Comparison of ENCODE assay signal across 15 cellular contexts in genomic region chr9:127945338-127945737, GRCh38. TPM values are rescaled to one million over a fixed set of nuclear protein-coding genes. Genes with fewer than 3 reads are reported as not detected.
A peak's percentile ranks its signal among the peaks of the same experiment; 100 is the strongest.
DNase-seq lines count a peak whose midpoint lies in the region; ATAC-seq, FAIRE-seq and TF ChIP-seq lines count a peak whose summit lies in the region.
"Had no signal": no experiment of that assay in that cellular context is flagged by ENCODE, and none has a peak within 500 bp of the region (broad histone marks: within the 10 kb centered on the region; RNA-seq: fewer than 3 reads in every experiment).

No MANE protein-coding gene starts in this region.

- intact Hi-C loops in HepG2 (cut with micrococcal nuclease; ENCODE audit: unreplicated experiment): loop anchor here (10.0 kb wide), 1 partner anchor 169 kb away; no protein-coding TSS in a partner anchor
- intact Hi-C loops in right lobe of liver (cut with DNase I): no loop called here
- intact Hi-C loops in vagina (cut with DNase I): no loop called here

- no peak overlapping the region for H3K9ac ChIP-seq in HepG2 (ENCODE audit: insufficient read depth, low read depth, low read length)

- H3K27ac Mint-ChIP-seq in stimulated activated naive CD8-positive, alpha-beta T cell treated with anti-CD3 and anti-CD28 coated beads, Interleukin-15, amount 100 ng/mL, for 72 hours: peak overlapping the region in 1 of 2 donors; percentile 49
- H3K27ac Mint-ChIP-seq: GM23338 had no signal

- no peak for TF ChIP-seq CTCF in HepG2 (CRISPR knock-in tag; IDR thresholded peaks at IDR 0.05)
- no peak for TF ChIP-seq CTCF in right lobe of liver (IDR thresholded peaks at IDR 0.05)
- TF ChIP-seq CTCF in VCaP (conservative IDR thresholded peaks at IDR 0.05): no peak
- TF ChIP-seq CTCF in vagina (IDR thresholded peaks at IDR 0.05): no peak

- DNase-seq in HepG2 (ENCODE audit: low spot score) (no peak), right lobe of liver (no peak), vagina (ENCODE audit: extremely low spot score in 2 of 2) (no peak)
- DNase-seq in stimulated activated naive CD8-positive, alpha-beta T cell treated with anti-CD3 and anti-CD28 coated beads, Interleukin-15, amount 100 ng/mL, for 72 hours: no peak
- DNase-seq in activated effector memory CD4-positive, alpha-beta T cell treated with Interleukin-2 at 50 U/mL for 16 hours: no peak
- DNase-seq in stimulated activated CD4-positive, alpha-beta T cell treated with anti-CD3 and anti-CD28 coated beads, Interleukin-2, amount 100 ng/mL, for 24 hours: no peak
- DNase-seq: BE2C; NCI-H146; NCI-H2107; NCI-H226; NCI-H526 treated with DMSO at 0.1 percent for 48 hours; NK-92 treated with Interleukin-12 subunit alpha and Interleukin-12 subunit beta, amount 100 ng/mL, for 24 hours had no signal

- BruUV-seq in HepG2 (replicated peaks; lab: Mats Ljungman, UMichigan): no TSS peak

- H2AFZ ChIP-seq in HepG2 (ENCODE audit: low read length): no peak overlapping the region
- H2AFZ ChIP-seq: GM23338 had no signal

- no peaks in the 10 kb centered on the region for H3K9me3 Mint-ChIP-seq in stimulated activated naive CD8-positive, alpha-beta T cell treated with anti-CD3 and anti-CD28 coated beads, Interleukin-15, amount 100 ng/mL, for 72 hours
- H3K9me3 Mint-ChIP-seq: GM23338 had no signal

- no peak for TF ChIP-seq RAD21 in HepG2 (CRISPR knock-in tag; IDR thresholded peaks at IDR 0.05)

- CTCF ChIA-PET in HepG2 (lab: Yijun Ruan, JAX; ENCODE audit: low intra/inter-chr PET ratio, low total read pairs): interaction anchor here (1.7 kb wide), 1 partner anchor 10 kb away, joined by 7 read pairs; no protein-coding TSS in a partner anchor

- no peak overlapping the region for H3K4me3 ChIP-seq in HepG2 (replicated peaks in 1 of 3; ENCODE audit: insufficient read depth in 1 of 3, low read depth in 2 of 3, low read length in 3 of 3)
- H3K4me3 ChIP-seq in right lobe of liver: no peak overlapping the region
- H3K4me3 ChIP-seq in vagina: no peak overlapping the region
- H3K4me3 ChIP-seq: GM23338 had no signal

- in situ Hi-C loops in HepG2 (cut with HindIII; ENCODE audit: extremely low pct_ligation_motif_present, low pct_unique_long_range_greater_than_20kb): no loop called here

- ATAC-seq in HepG2: no peak
- ATAC-seq in right lobe of liver: no peak
- ATAC-seq in stimulated activated naive CD8-positive, alpha-beta T cell treated with anti-CD3 and anti-CD28 coated beads, Interleukin-15, amount 100 ng/mL, for 72 hours: no peak
- ATAC-seq: GM23338 had no signal

- TF ChIP-seq EP300 in HepG2 (IDR thresholded peaks at IDR 0.05; ENCODE audit: low read depth in 2 of 2, low read length in 2 of 2) (no peak), HepG2 (CRISPR knock-in tag; IDR thresholded peaks at IDR 0.05; ENCODE audit: borderline replicate concordance) (no peak)

- H3K9me3 ChIP-seq in HepG2 (ENCODE audit: low read length) (no peaks in the 10 kb centered on the region), right lobe of liver (no peaks in the 10 kb centered on the region), vagina (no peaks in the 10 kb centered on the region)
- H3K9me3 ChIP-seq: BE2C had no signal

- H3K36me3 ChIP-seq in HepG2 (replicated peaks in 1 of 2; ENCODE audit: control insufficient read depth in 1 of 2, insufficient read depth in 2 of 2, low read length in 2 of 2) (peaks cover 21 to 58% of the 10 kb centered on the region in 2 experiments; a peak in 4 of 5 replicates), right lobe of liver (peaks cover 0 to 47% (median 14%) of the 10 kb centered on the region in 4 donors), vagina (peaks cover 0 to 32% of the 10 kb centered on the region in 2 donors)

- no peak overlapping the region for H3K27ac ChIP-seq in HepG2 (ENCODE audit: extremely low read length, insufficient read depth, low read length)
- no peak overlapping the region for H3K27ac ChIP-seq in right lobe of liver
- peak overlapping the region; percentile 27; the same call in 1 of the 2 replicates for H3K27ac ChIP-seq in VCaP
- H3K27ac ChIP-seq in layer of hippocampus (ENCODE audit: low read depth, low read length): peak overlapping the region; percentile 50
- peak overlapping the region; percentile 69 for H3K27ac ChIP-seq in vagina

- no peak overlapping the region for H3K4me3 Mint-ChIP-seq in stimulated activated naive CD8-positive, alpha-beta T cell treated with anti-CD3 and anti-CD28 coated beads, Interleukin-15, amount 100 ng/mL, for 72 hours
- H3K4me3 Mint-ChIP-seq: GM23338 had no signal

- WGBS in HepG2 (ENCODE audit: low lambda C conversion rate): 100% methylated on average over 14 of the region's 24 CpGs
- WGBS in right lobe of liver (ENCODE audit: insufficient coverage, low coverage, low lambda C conversion rate, missing lambda C conversion rate): 84% methylated on average over 6 of the region's 24 CpGs

- peaks cover 7% of the 10 kb centered on the region for H4K20me1 ChIP-seq in HepG2 (ENCODE audit: insufficient read depth, low read length)

- no peak for FAIRE-seq in HepG2 (lab: Jason Lieb, UNC)

- POLR2A ChIA-PET in HepG2 (lab: Yijun Ruan, JAX): no interaction called here

- no peak for TF ChIP-seq POLR2A in HepG2 (IDR thresholded peaks at IDR 0.05; ENCODE audit: insufficient read depth in 1 of 2, low read depth in 2 of 2, low read length in 2 of 2)
- no peak for TF ChIP-seq POLR2A in right lobe of liver (IDR thresholded peaks at IDR 0.05)
- no peak for TF ChIP-seq POLR2A in vagina (IDR thresholded peaks at IDR 0.05)

- H3K27me3 Mint-ChIP-seq in stimulated activated naive CD8-positive, alpha-beta T cell treated with anti-CD3 and anti-CD28 coated beads, Interleukin-15, amount 100 ng/mL, for 72 hours: no peaks in the 10 kb centered on the region

- H3K4me2 ChIP-seq in HepG2 (ENCODE audit: low read depth, low read length): no peak overlapping the region
- H3K4me2 ChIP-seq: GM23338 had no signal

- H3K79me2 ChIP-seq in HepG2 (ENCODE audit: insufficient read depth, low read length): peaks cover 43% of the 10 kb centered on the region

- peaks cover 65% of the 10 kb centered on the region for H3K4me1 ChIP-seq in HepG2 (ENCODE audit: insufficient read depth, low read length)
- no peaks in the 10 kb centered on the region for H3K4me1 ChIP-seq in right lobe of liver
- H3K4me1 ChIP-seq in vagina: peaks cover 53% of the 10 kb centered on the region

- H3K27me3 ChIP-seq in HepG2 (ENCODE audit: control insufficient read depth in 1 of 2, insufficient read depth in 2 of 2, low read length in 2 of 2) (no peaks in the 10 kb centered on the region; a peak in 1 of 5 replicates), right lobe of liver (no peaks in the 10 kb centered on the region), layer of hippocampus (ENCODE audit: control insufficient read depth, insufficient read depth, low read length) (no peaks in the 10 kb centered on the region), vagina (no peaks in the 10 kb centered on the region)
- H3K27me3 ChIP-seq: BE2C had no signal

- H3K4me1 Mint-ChIP-seq in stimulated activated naive CD8-positive, alpha-beta T cell treated with anti-CD3 and anti-CD28 coated beads, Interleukin-15, amount 100 ng/mL, for 72 hours: peaks cover 87% of the 10 kb centered on the region

RNA-seq across cellular contexts. Expression of gene DPM2, which starts 7.7 kb away (rescaled TPM):
- total RNA-seq in HepG2 (2016; rRNA removed; fragmentation: Illumina TruSeq; extraction: Trizol) (17.5 and 24.8 TPM in 2 replicates), right lobe of liver (10 to 100 TPM; 10.6 to 19.1 (median 13.9) TPM), vagina (17.7 TPM)
- total RNA-seq in HepG2 (2016; cell fraction: cytosol; rRNA removed; fragmentation: Illumina TruSeq; extraction: Trizol; ENCODE audit: low read depth): 20.0 and 27.3 TPM in 2 replicates
- 14.9 and 23.0 TPM in 2 replicates for total RNA-seq in HepG2 (2016; cell fraction: insoluble cytoplasmic fraction; rRNA removed; fragmentation: Illumina TruSeq; extraction: Trizol)
- 31.4 and 35.9 TPM in 2 replicates for total RNA-seq in HepG2 (2016; cell fraction: membrane; rRNA removed; fragmentation: Illumina TruSeq; extraction: Trizol)
- 18.6 and 22.0 TPM in 2 replicates for total RNA-seq in HepG2 (2016; cell fraction: nucleus; rRNA removed; fragmentation: Illumina TruSeq; extraction: Trizol)
- polyA plus RNA-seq in HepG2 (2011; rRNA removed): 35.3 and 38.6 TPM in 2 replicates
- polyA plus RNA-seq in HepG2 (2011; cell fraction: cytosol; rRNA removed): 30.5 and 35.2 TPM in 2 replicates
- polyA plus RNA-seq in HepG2 (2011; cell fraction: nucleus; rRNA removed): 36.6 and 37.4 TPM in 2 replicates
- 21.4 and 25.3 TPM in 2 replicates for polyA plus RNA-seq in HepG2 (2012)
- polyA plus RNA-seq in HepG2 (2016; cell fraction: cytosol; fragmentation: Illumina TruSeq; extraction: Trizol; ENCODE audit: low read depth): 32.5 and 40.9 TPM in 2 replicates
- polyA plus RNA-seq in HepG2 (2016; cell fraction: insoluble cytoplasmic fraction; fragmentation: Illumina TruSeq; extraction: Trizol; ENCODE audit: low read depth): 30.7 and 34.8 TPM in 2 replicates
- 49.8 and 53.8 TPM in 2 replicates for polyA plus RNA-seq in HepG2 (2016; cell fraction: membrane; fragmentation: Illumina TruSeq; extraction: Trizol; ENCODE audit: low read depth)
- 49.9 and 52.5 TPM in 2 replicates for polyA plus RNA-seq in HepG2 (2016; cell fraction: nucleus; fragmentation: Illumina TruSeq; extraction: Trizol; ENCODE audit: insufficient read depth, low read depth)
- 68.5 and 193 TPM in 2 replicates for polyA minus RNA-seq in HepG2 (2011; rRNA and poly(A)+ RNA removed; ENCODE audit: low replicate concordance)
- polyA minus RNA-seq in HepG2 (2011; cell fraction: cytosol; rRNA and poly(A)+ RNA removed): 12.9 and 15.4 TPM in 2 replicates
- 34.8 and 35.4 TPM in 2 replicates for polyA minus RNA-seq in HepG2 (2011; cell fraction: nucleus; rRNA and poly(A)+ RNA removed)

RNA-seq across cellular contexts. Expression of gene PIP5KL1, which starts 14.8 kb away (rescaled TPM):
- 0.20 TPM in 1 of 2 replicates, not detected in the other for total RNA-seq in HepG2 (2016; rRNA removed; fragmentation: Illumina TruSeq; extraction: Trizol)
- total RNA-seq in HepG2 (2016; cell fraction: cytosol; rRNA removed; fragmentation: Illumina TruSeq; extraction: Trizol; ENCODE audit: low read depth): 0.51 TPM in 1 of 2 replicates, not detected in the other
- total RNA-seq in HepG2 (2016; cell fraction: insoluble cytoplasmic fraction; rRNA removed; fragmentation: Illumina TruSeq; extraction: Trizol): 0.15 TPM in 1 of 2 replicates, not detected in the other
- total RNA-seq in HepG2 (2016; cell fraction: membrane; rRNA removed; fragmentation: Illumina TruSeq; extraction: Trizol): not detected in 2 replicates
- 0.56 TPM in 1 of 2 replicates, not detected in the other for total RNA-seq in HepG2 (2016; cell fraction: nucleus; rRNA removed; fragmentation: Illumina TruSeq; extraction: Trizol)
- polyA plus RNA-seq in HepG2 (2011; rRNA removed): 0.44 and 0.49 TPM in 2 replicates
- polyA plus RNA-seq in HepG2 (2011; cell fraction: cytosol; rRNA removed): 0.17 and 0.32 TPM in 2 replicates
- 5.3 and 9.9 TPM in 2 replicates for polyA plus RNA-seq in HepG2 (2011; cell fraction: nucleus; rRNA removed)
- polyA plus RNA-seq in HepG2 (2012): 0.32 and 0.67 TPM in 2 replicates
- polyA plus RNA-seq in HepG2 (2016; cell fraction: cytosol; fragmentation: Illumina TruSeq; extraction: Trizol; ENCODE audit: low read depth): 0.24 TPM in 1 of 2 replicates, not detected in the other
- polyA plus RNA-seq in HepG2 (2016; cell fraction: insoluble cytoplasmic fraction; fragmentation: Illumina TruSeq; extraction: Trizol; ENCODE audit: low read depth): not detected in 2 replicates
- not detected in 2 replicates for polyA plus RNA-seq in HepG2 (2016; cell fraction: membrane; fragmentation: Illumina TruSeq; extraction: Trizol; ENCODE audit: low read depth)
- 1.1 TPM in 1 of 2 replicates, not detected in the other for polyA plus RNA-seq in HepG2 (2016; cell fraction: nucleus; fragmentation: Illumina TruSeq; extraction: Trizol; ENCODE audit: insufficient read depth, low read depth)
- polyA minus RNA-seq in HepG2 (2011; rRNA and poly(A)+ RNA removed; ENCODE audit: low replicate concordance): 0.72 and 1.4 TPM in 2 replicates
- 0.88 TPM in 1 of 2 replicates, not detected in the other for polyA minus RNA-seq in HepG2 (2011; cell fraction: cytosol; rRNA and poly(A)+ RNA removed)
- polyA minus RNA-seq in HepG2 (2011; cell fraction: nucleus; rRNA and poly(A)+ RNA removed): 1.3 and 2.2 TPM in 2 replicates
- total RNA-seq in right lobe of liver: under 1 TPM in 3 of 6 experiments, not detected in 3; 0.58 to 0.81 (median 0.70) TPM
- 10.3 TPM for total RNA-seq in vagina

RNA-seq across cellular contexts. Expression of gene ST6GALNAC4, which starts 28.5 kb away (rescaled TPM):
- 14.8 and 18.8 TPM in 2 replicates for total RNA-seq in HepG2 (2016; rRNA removed; fragmentation: Illumina TruSeq; extraction: Trizol)
- 35.6 and 43.0 TPM in 2 replicates for total RNA-seq in HepG2 (2016; cell fraction: cytosol; rRNA removed; fragmentation: Illumina TruSeq; extraction: Trizol; ENCODE audit: low read depth)
- 13.0 and 19.7 TPM in 2 replicates for total RNA-seq in HepG2 (2016; cell fraction: insoluble cytoplasmic fraction; rRNA removed; fragmentation: Illumina TruSeq; extraction: Trizol)
- 47.7 and 65.6 TPM in 2 replicates for total RNA-seq in HepG2 (2016; cell fraction: membrane; rRNA removed; fragmentation: Illumina TruSeq; extraction: Trizol)
- 12.8 and 17.5 TPM in 2 replicates for total RNA-seq in HepG2 (2016; cell fraction: nucleus; rRNA removed; fragmentation: Illumina TruSeq; extraction: Trizol)
- polyA plus RNA-seq in HepG2 (2011; rRNA removed): 27.7 and 36.4 TPM in 2 replicates
- polyA plus RNA-seq in HepG2 (2011; cell fraction: cytosol; rRNA removed): 26.2 and 47.9 TPM in 2 replicates
- polyA plus RNA-seq in HepG2 (2011; cell fraction: nucleus; rRNA removed): 41.2 and 43.3 TPM in 2 replicates
- polyA plus RNA-seq in HepG2 (2012): 14.8 and 21.6 TPM in 2 replicates
- 55.5 and 75.3 TPM in 2 replicates for polyA plus RNA-seq in HepG2 (2016; cell fraction: cytosol; fragmentation: Illumina TruSeq; extraction: Trizol; ENCODE audit: low read depth)
- 20.6 and 23.9 TPM in 2 replicates for polyA plus RNA-seq in HepG2 (2016; cell fraction: insoluble cytoplasmic fraction; fragmentation: Illumina TruSeq; extraction: Trizol; ENCODE audit: low read depth)
- polyA plus RNA-seq in HepG2 (2016; cell fraction: membrane; fragmentation: Illumina TruSeq; extraction: Trizol; ENCODE audit: low read depth): 69.4 and 78.8 TPM in 2 replicates
- 25.2 and 32.3 TPM in 2 replicates for polyA plus RNA-seq in HepG2 (2016; cell fraction: nucleus; fragmentation: Illumina TruSeq; extraction: Trizol; ENCODE audit: insufficient read depth, low read depth)
- 74.4 and 118 TPM in 2 replicates for polyA minus RNA-seq in HepG2 (2011; rRNA and poly(A)+ RNA removed; ENCODE audit: low replicate concordance)
- 40.0 and 42.1 TPM in 2 replicates for polyA minus RNA-seq in HepG2 (2011; cell fraction: cytosol; rRNA and poly(A)+ RNA removed)
- 15.6 and 17.8 TPM in 2 replicates for polyA minus RNA-seq in HepG2 (2011; cell fraction: nucleus; rRNA and poly(A)+ RNA removed)
- 10 to 100 TPM in 3 of 6 experiments, 1 to 10 TPM in 3; 3.2 to 23.8 (median 11.2) TPM for total RNA-seq in right lobe of liver
- total RNA-seq in vagina: 33.1 TPM

RNA-seq across cellular contexts. Expression of gene EEIG1, which starts 35.5 kb away (rescaled TPM):
- 16.1 and 16.6 TPM in 2 replicates for total RNA-seq in HepG2 (2016; rRNA removed; fragmentation: Illumina TruSeq; extraction: Trizol)
- total RNA-seq in HepG2 (2016; cell fraction: cytosol; rRNA removed; fragmentation: Illumina TruSeq; extraction: Trizol; ENCODE audit: low read depth): 10.4 and 11.3 TPM in 2 replicates
- 12.3 and 17.2 TPM in 2 replicates for total RNA-seq in HepG2 (2016; cell fraction: insoluble cytoplasmic fraction; rRNA removed; fragmentation: Illumina TruSeq; extraction: Trizol)
- total RNA-seq in HepG2 (2016; cell fraction: membrane; rRNA removed; fragmentation: Illumina TruSeq; extraction: Trizol): 21.5 and 21.9 TPM in 2 replicates
- total RNA-seq in HepG2 (2016; cell fraction: nucleus; rRNA removed; fragmentation: Illumina TruSeq; extraction: Trizol): 20.0 and 24.0 TPM in 2 replicates
- 25.2 and 30.1 TPM in 2 replicates for polyA plus RNA-seq in HepG2 (2011; rRNA removed)
- polyA plus RNA-seq in HepG2 (2011; cell fraction: cytosol; rRNA removed): 19.7 and 22.7 TPM in 2 replicates
- polyA plus RNA-seq in HepG2 (2011; cell fraction: nucleus; rRNA removed): 108 and 126 TPM in 2 replicates
- 22.5 and 36.8 TPM in 2 replicates for polyA plus RNA-seq in HepG2 (2012)
- polyA plus RNA-seq in HepG2 (2016; cell fraction: cytosol; fragmentation: Illumina TruSeq; extraction: Trizol; ENCODE audit: low read depth): 3.8 and 4.2 TPM in 2 replicates
- polyA plus RNA-seq in HepG2 (2016; cell fraction: insoluble cytoplasmic fraction; fragmentation: Illumina TruSeq; extraction: Trizol; ENCODE audit: low read depth): 24.1 and 30.7 TPM in 2 replicates
- polyA plus RNA-seq in HepG2 (2016; cell fraction: membrane; fragmentation: Illumina TruSeq; extraction: Trizol; ENCODE audit: low read depth): 16.7 and 17.4 TPM in 2 replicates
- 72.4 and 76.1 TPM in 2 replicates for polyA plus RNA-seq in HepG2 (2016; cell fraction: nucleus; fragmentation: Illumina TruSeq; extraction: Trizol; ENCODE audit: insufficient read depth, low read depth)
- polyA minus RNA-seq in HepG2 (2011; rRNA and poly(A)+ RNA removed; ENCODE audit: low replicate concordance): 25.3 and 40.6 TPM in 2 replicates
- polyA minus RNA-seq in HepG2 (2011; cell fraction: cytosol; rRNA and poly(A)+ RNA removed): 8.3 and 11.4 TPM in 2 replicates
- 25.0 and 25.4 TPM in 2 replicates for polyA minus RNA-seq in HepG2 (2011; cell fraction: nucleus; rRNA and poly(A)+ RNA removed)
- total RNA-seq in right lobe of liver: 10 to 100 TPM in 5 of 6 experiments, 1 to 10 TPM in 1; 9.7 to 54.1 (median 23.6) TPM
- 30.9 TPM for total RNA-seq in vagina

RNA-seq across cellular contexts. Expression of gene ST6GALNAC6, which starts 45.9 kb away (rescaled TPM):
- 16.7 and 18.5 TPM in 2 replicates for total RNA-seq in HepG2 (2016; rRNA removed; fragmentation: Illumina TruSeq; extraction: Trizol)
- 13.5 and 13.9 TPM in 2 replicates for total RNA-seq in HepG2 (2016; cell fraction: cytosol; rRNA removed; fragmentation: Illumina TruSeq; extraction: Trizol; ENCODE audit: low read depth)
- total RNA-seq in HepG2 (2016; cell fraction: insoluble cytoplasmic fraction; rRNA removed; fragmentation: Illumina TruSeq; extraction: Trizol): 11.7 and 18.2 TPM in 2 replicates
- 42.0 and 46.1 TPM in 2 replicates for total RNA-seq in HepG2 (2016; cell fraction: membrane; rRNA removed; fragmentation: Illumina TruSeq; extraction: Trizol)
- total RNA-seq in HepG2 (2016; cell fraction: nucleus; rRNA removed; fragmentation: Illumina TruSeq; extraction: Trizol): 13.4 and 15.1 TPM in 2 replicates
- polyA plus RNA-seq in HepG2 (2011; rRNA removed): 65.4 and 103 TPM in 2 replicates
- polyA plus RNA-seq in HepG2 (2011; cell fraction: cytosol; rRNA removed): 63.0 and 69.3 TPM in 2 replicates
- 134 and 138 TPM in 2 replicates for polyA plus RNA-seq in HepG2 (2011; cell fraction: nucleus; rRNA removed)
- polyA plus RNA-seq in HepG2 (2012): 36.1 and 53.0 TPM in 2 replicates
- 33.4 and 37.1 TPM in 2 replicates for polyA plus RNA-seq in HepG2 (2016; cell fraction: cytosol; fragmentation: Illumina TruSeq; extraction: Trizol; ENCODE audit: low read depth)
- polyA plus RNA-seq in HepG2 (2016; cell fraction: insoluble cytoplasmic fraction; fragmentation: Illumina TruSeq; extraction: Trizol; ENCODE audit: low read depth): 18.0 and 19.3 TPM in 2 replicates
- 54.8 and 59.0 TPM in 2 replicates for polyA plus RNA-seq in HepG2 (2016; cell fraction: membrane; fragmentation: Illumina TruSeq; extraction: Trizol; ENCODE audit: low read depth)
- 32.9 and 35.5 TPM in 2 replicates for polyA plus RNA-seq in HepG2 (2016; cell fraction: nucleus; fragmentation: Illumina TruSeq; extraction: Trizol; ENCODE audit: insufficient read depth, low read depth)
- 41.6 and 91.9 TPM in 2 replicates for polyA minus RNA-seq in HepG2 (2011; rRNA and poly(A)+ RNA removed; ENCODE audit: low replicate concordance)
- 15.4 and 21.1 TPM in 2 replicates for polyA minus RNA-seq in HepG2 (2011; cell fraction: cytosol; rRNA and poly(A)+ RNA removed)
- 22.4 and 22.6 TPM in 2 replicates for polyA minus RNA-seq in HepG2 (2011; cell fraction: nucleus; rRNA and poly(A)+ RNA removed)
- 10 to 100 TPM; 22.5 to 40.3 (median 29.8) TPM for total RNA-seq in right lobe of liver
- 108 TPM for total RNA-seq in vagina

Comparison
In these comparisons a context has a peak if more than half of its experiments do, and no peak if none do; other contexts are left out.
1. H3K27ac ChIP-seq: peak in VCaP (single experiment), layer of hippocampus (single experiment) and vagina (single experiment); none in HepG2 (single experiment) and right lobe of liver (0 of 3).